In genomic region chr15:101020451-101020850, GRCh38 we compare ENCODE assay signal across 17 cellular contexts.
A peak's percentile ranks its signal among the peaks of the same experiment; 100 is the strongest.
DNase-seq lines count a peak whose midpoint lies in the region; ATAC-seq and TF ChIP-seq lines count a peak whose summit lies in the region.
"Had no signal": no experiment of that assay in that cellular context is flagged by ENCODE, and none has a peak within 500 bp of the region (broad histone marks: within the 10 kb centered on the region; RNA-seq: fewer than 3 reads in every experiment).

No MANE protein-coding gene starts in this region.

- H3K79me2 ChIP-seq in MM.1S (ENCODE audit: low read length) = no peaks in the 10 kb centered on the region

- no peaks in the 10 kb centered on the region for H3K9me2 ChIP-seq in MM.1S (replicated peaks; ENCODE audit: insufficient read depth, low read length)

- no peak overlapping the region for H3K4me2 ChIP-seq in MM.1S (ENCODE audit: low read depth, low read length)
- H3K4me2 ChIP-seq: BLaER1, PC-9 had no signal

- H3K4me3 ChIP-seq in coronary artery (no peak overlapping the region), transverse colon (no peak overlapping the region), MM.1S (ENCODE audit: low read length) (no peak overlapping the region)
- H3K4me3 ChIP-seq: BLaER1, PC-9 had no signal

- no peaks in the 10 kb centered on the region for H3K9me3 Mint-ChIP-seq in activated CD8-positive, alpha-beta T cell treated with anti-CD3 and anti-CD28 coated beads, Interleukin-2, amount 10 ng/mL, durations not matched to agents 7 days and 5 days (ENCODE audit: insufficient read depth)
- H3K9me3 Mint-ChIP-seq in activated CD8-positive, alpha-beta T cell treated with anti-CD3 and anti-CD28 coated beads for 36 hours = no peaks in the 10 kb centered on the region
- H3K9me3 Mint-ChIP-seq: CD8-positive, alpha-beta T cell had no signal

- H3K27me3 ChIP-seq in transverse colon (no peaks in the 10 kb centered on the region), MM.1S (replicated peaks; ENCODE audit: insufficient read depth, low read length) (no peaks in the 10 kb centered on the region)
- H3K27me3 ChIP-seq: BLaER1 had no signal

- in situ Hi-C loops in transverse colon (cut with MboI; ENCODE audit: low pct_ligation_motif_present in 1 of 4, low pct_unique_long_range_greater_than_20kb in 1 of 4, low sequenced_read_pairs in 3 of 4) = loop anchor here in 1 of 4 donors (25.0 kb wide), 1 partner anchor 108 kb away; the partner anchor contains the start of gene LRRK1

- CTCF ChIA-PET in activated CD8-positive, alpha-beta T cell treated with anti-CD3 and anti-CD28 coated beads, Interleukin-2, amount 10 ng/mL, durations not matched to agents 7 days and 5 days (lab: Charles Lee) = interaction anchor here (0.9 to 4.5 kb wide), 6 partner anchors 9 to 238 kb away, joined by 3 to 41 read pairs (median 3); no protein-coding TSS in a partner anchor
- CTCF ChIA-PET in activated CD8-positive, alpha-beta T cell treated with anti-CD3 and anti-CD28 coated beads for 36 hours (lab: Charles Lee) = interaction anchor here (0.7 to 6.9 kb wide), 6 partner anchors 12 to 247 kb away, joined by 3 to 77 read pairs (median 4); no protein-coding TSS in a partner anchor

- peaks cover 0 to 15% (median 4%) of the 10 kb centered on the region in 4 donors for H3K36me3 ChIP-seq in transverse colon
- peaks cover 3% of the 10 kb centered on the region; the same call in 1 of the 2 replicates for H3K36me3 ChIP-seq in MM.1S (replicated peaks; ENCODE audit: insufficient read depth, low read length)
- H3K36me3 ChIP-seq: BLaER1 had no signal

- H3K27me3 Mint-ChIP-seq in activated CD8-positive, alpha-beta T cell treated with anti-CD3 and anti-CD28 coated beads, Interleukin-2, amount 10 ng/mL, durations not matched to agents 7 days and 5 days (ENCODE audit: low read depth) = no peaks in the 10 kb centered on the region
- H3K27me3 Mint-ChIP-seq in activated CD8-positive, alpha-beta T cell treated with anti-CD3 and anti-CD28 coated beads for 36 hours = no peaks in the 10 kb centered on the region

- no peak for TF ChIP-seq POLR2A in transverse colon (IDR thresholded peaks at IDR 0.05)

- no peaks in the 10 kb centered on the region for H4K20me1 ChIP-seq in MM.1S (ENCODE audit: insufficient read depth, low read length)
- H4K20me1 ChIP-seq: BLaER1 had no signal

- no peaks in the 10 kb centered on the region for H3K9me3 ChIP-seq in transverse colon
- H3K9me3 ChIP-seq in MM.1S (replicated peaks; ENCODE audit: insufficient read depth, low read length) = no peaks in the 10 kb centered on the region
- H3K9me3 ChIP-seq: BLaER1 had no signal

- H3K36me3 Mint-ChIP-seq in activated CD8-positive, alpha-beta T cell treated with anti-CD3 and anti-CD28 coated beads, Interleukin-2, amount 10 ng/mL, durations not matched to agents 7 days and 5 days (ENCODE audit: low read depth) = no peaks in the 10 kb centered on the region
- H3K36me3 Mint-ChIP-seq in activated CD8-positive, alpha-beta T cell treated with anti-CD3 and anti-CD28 coated beads for 36 hours (ENCODE audit: low read depth) = no peaks in the 10 kb centered on the region
- H3K36me3 Mint-ChIP-seq: CD8-positive, alpha-beta T cell had no signal

- no peaks in the 10 kb centered on the region for H3K4me1 ChIP-seq in transverse colon
- no peaks in the 10 kb centered on the region for H3K4me1 ChIP-seq in MM.1S (ENCODE audit: low read length)

- no peak overlapping the region for H2AFZ ChIP-seq in MM.1S (ENCODE audit: low read length)
- H2AFZ ChIP-seq: PC-9 had no signal

- H3K27ac Mint-ChIP-seq in activated CD8-positive, alpha-beta T cell treated with anti-CD3 and anti-CD28 coated beads, Interleukin-2, amount 10 ng/mL, durations not matched to agents 7 days and 5 days = no peak overlapping the region
- no peak overlapping the region for H3K27ac Mint-ChIP-seq in activated CD8-positive, alpha-beta T cell treated with anti-CD3 and anti-CD28 coated beads for 36 hours
- H3K27ac Mint-ChIP-seq: CD8-positive, alpha-beta T cell had no signal

- intact Hi-C loops in activated CD8-positive, alpha-beta T cell treated with anti-CD3 and anti-CD28 coated beads for 36 hours (cut with micrococcal nuclease) = no loop called here
- intact Hi-C loops in transverse colon (cut with DNase I; ENCODE audit: low total_unique reads) = no loop called here

- 87 to 97% methylated on average over 5 of the region's 5 CpGs for WGBS in transverse colon (ENCODE audit: low coverage in 1 of 2), 2 donors

- TF ChIP-seq EP300 in transverse colon (IDR thresholded peaks at IDR 0.05; ENCODE audit: low read depth) = no peak

- no peak overlapping the region for H3K4me3 Mint-ChIP-seq in activated CD8-positive, alpha-beta T cell treated with anti-CD3 and anti-CD28 coated beads, Interleukin-2, amount 10 ng/mL, durations not matched to agents 7 days and 5 days
- H3K4me3 Mint-ChIP-seq in activated CD8-positive, alpha-beta T cell treated with anti-CD3 and anti-CD28 coated beads for 36 hours = no peak overlapping the region
- H3K4me3 Mint-ChIP-seq: CD8-positive, alpha-beta T cell had no signal

- DNase-seq in activated CD8-positive, alpha-beta T cell treated with anti-CD3 and anti-CD28 coated beads, Interleukin-2, amount 10 ng/mL, durations not matched to agents 7 days and 5 days = peak; percentile 10
- DNase-seq in activated CD8-positive, alpha-beta T cell treated with anti-CD3 and anti-CD28 coated beads for 36 hours = no peak
- peak; percentile 8 for DNase-seq in coronary artery (ENCODE audit: low spot score)
- DNase-seq in mucosa of gallbladder (ENCODE audit: low spot score) = peak; percentile 5
- peak; percentile 0 for DNase-seq in transverse colon
- no peak for DNase-seq in MM.1S
- no peak for DNase-seq in AML-193 (lab: John Stamatoyannopoulos, UW)
- DNase-seq in occipital lobe (lab: John Stamatoyannopoulos, UW) = no peak
- DNase-seq: DMS79 treated with DMSO at 0.1 percent for 48 hours, NCI-H1105, NCI-H1694, NCI-H2107, NCI-H2227 treated with DMSO at 0.1 percent for 48 hours, NCI-H524, PC-9 had no signal

- H3F3A ChIP-seq in MM.1S (ENCODE audit: insufficient read depth, low read length) = no peaks in the 10 kb centered on the region

- H3K27ac ChIP-seq in coronary artery = no peak overlapping the region
- H3K27ac ChIP-seq in transverse colon = no peak overlapping the region
- no peak overlapping the region for H3K27ac ChIP-seq in MM.1S (ENCODE audit: low read length)
- H3K27ac ChIP-seq: BLaER1, PC-9 had no signal

- no peak overlapping the region for H3K9ac ChIP-seq in MM.1S (ENCODE audit: low read length)
- H3K9ac ChIP-seq: BLaER1 had no signal

- ATAC-seq in activated CD8-positive, alpha-beta T cell treated with anti-CD3 and anti-CD28 coated beads, Interleukin-2, amount 10 ng/mL, durations not matched to agents 7 days and 5 days = no peak
- no peak for ATAC-seq in activated CD8-positive, alpha-beta T cell treated with anti-CD3 and anti-CD28 coated beads for 36 hours
- ATAC-seq: CD8-positive, alpha-beta T cell had no signal

- POLR2A ChIA-PET in activated CD8-positive, alpha-beta T cell treated with anti-CD3 and anti-CD28 coated beads, Interleukin-2, amount 10 ng/mL, durations not matched to agents 7 days and 5 days (lab: Charles Lee) = no interaction called here
- POLR2A ChIA-PET in activated CD8-positive, alpha-beta T cell treated with anti-CD3 and anti-CD28 coated beads for 36 hours (lab: Charles Lee) = no interaction called here

- no peak for TF ChIP-seq CTCF in activated CD8-positive, alpha-beta T cell treated with anti-CD3 and anti-CD28 coated beads for 36 hours (IDR thresholded peaks at IDR 0.05)
- TF ChIP-seq CTCF in coronary artery (IDR thresholded peaks at IDR 0.05) = no peak
- TF ChIP-seq CTCF in transverse colon (IDR thresholded peaks at IDR 0.05) = no peak
- no peak for TF ChIP-seq CTCF in MM.1S (IDR thresholded peaks at IDR 0.05; ENCODE audit: low read length)

- H3K4me1 Mint-ChIP-seq in activated CD8-positive, alpha-beta T cell treated with anti-CD3 and anti-CD28 coated beads, Interleukin-2, amount 10 ng/mL, durations not matched to agents 7 days and 5 days (ENCODE audit: low read depth) = no peaks in the 10 kb centered on the region
- H3K4me1 Mint-ChIP-seq in activated CD8-positive, alpha-beta T cell treated with anti-CD3 and anti-CD28 coated beads for 36 hours (ENCODE audit: low read depth) = no peaks in the 10 kb centered on the region

Comparison
In these comparisons a context has a peak if more than half of its experiments do, and no peak if none do; other contexts are left out.
1. DNase-seq: peak in activated CD8-positive, alpha-beta T cell treated with anti-CD3 and anti-CD28 coated beads, Interleukin-2, amount 10 ng/mL, durations not matched to agents 7 days and 5 days (single experiment), coronary artery (single experiment), mucosa of gallbladder (single experiment) and transverse colon (single experiment); none in activated CD8-positive, alpha-beta T cell treated with anti-CD3 and anti-CD28 coated beads for 36 hours (single experiment), MM.1S (single experiment), AML-193 (0 of 2) and occipital lobe (single experiment).